ENCODE assay signal across 9 cellular contexts in the genomic region with DNA sequence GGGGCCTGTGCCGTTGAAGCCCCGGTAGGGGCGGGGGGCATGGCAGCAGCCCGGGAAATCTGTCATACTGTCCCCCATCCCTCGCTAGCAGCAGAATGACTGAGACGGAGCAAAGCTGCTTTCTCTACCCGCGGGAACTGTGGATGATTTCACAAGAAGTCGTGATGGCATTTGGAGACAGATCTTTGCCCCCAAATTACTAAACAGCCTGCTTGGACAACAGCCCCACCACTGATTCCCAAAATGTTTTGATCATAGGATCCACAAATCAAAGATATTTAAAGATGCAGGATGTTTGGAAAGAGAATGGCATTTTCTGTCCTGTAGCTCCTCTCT.
A peak's percentile ranks its signal among the peaks of the same experiment; 100 is the strongest.
DNase-seq lines count a peak whose midpoint lies in the region; ATAC-seq, FAIRE-seq and TF ChIP-seq lines count a peak whose summit lies in the region.
"Had no signal": no experiment of that assay in that cellular context is flagged by ENCODE, and none has a peak within 500 bp of the region (broad histone marks: within the 10 kb centered on the region; RNA-seq: fewer than 3 reads in every experiment).

No MANE protein-coding gene starts in this region.

- H3K27ac ChIP-seq in left lung (peak overlapping the region in 1 of 2 donors; percentile 87), small intestine (ENCODE audit: low read depth in 1 of 2, low read length in 1 of 2) (peak overlapping the region in 1 of 2 donors; percentile 61)

- DNase-seq in MG63 (no peak), chondrocyte (ENCODE audit: low spot score) (no peak), left lung (no peak), small intestine (no peak), head of caudate nucleus (no peak), erythroblast (lab: John Stamatoyannopoulos, UW) (no peak), T-helper 1 cell (no peak)
- DNase-seq: activated CD4-positive, CD25-positive, alpha-beta regulatory T cell had no signal

- peaks cover 7% of the 10 kb centered on the region for H3K9me3 Mint-ChIP-seq in chondrocyte (ENCODE audit: low read depth)

- peak overlapping the region; percentile 96 for H3K4me3 Mint-ChIP-seq in chondrocyte (ENCODE audit: unreplicated experiment)

- H3K9me3 ChIP-seq in MG63: peaks cover 18% of the 10 kb centered on the region
- H3K9me3 ChIP-seq in left lung: peaks cover 0 to 18% of the 10 kb centered on the region in 2 donors
- no peaks in the 10 kb centered on the region for H3K9me3 ChIP-seq in small intestine (ENCODE audit: control insufficient read depth, low read depth)

- no peaks in the 10 kb centered on the region for H3K36me3 ChIP-seq in MG63
- no peaks in the 10 kb centered on the region for H3K36me3 ChIP-seq in left lung
- no peaks in the 10 kb centered on the region for H3K36me3 ChIP-seq in small intestine (ENCODE audit: control insufficient read depth in 2 of 2, insufficient read depth in 2 of 2, low read length in 2 of 2)

- H3K27me3 ChIP-seq in MG63: no peaks in the 10 kb centered on the region
- peaks cover 0 to 32% of the 10 kb centered on the region in 2 donors for H3K27me3 ChIP-seq in left lung
- H3K27me3 ChIP-seq in small intestine (ENCODE audit: control insufficient read depth in 2 of 2, insufficient read depth in 2 of 2, low read length in 2 of 2): peaks cover 0 to 14% of the 10 kb centered on the region in 2 donors

- H3K4me1 ChIP-seq in left lung (peaks cover 10 to 22% of the 10 kb centered on the region in 2 donors), small intestine (ENCODE audit: control insufficient read depth in 2 of 2, insufficient read depth in 1 of 2, low read depth in 1 of 2, low read length in 1 of 2) (no peaks in the 10 kb centered on the region)

- peak overlapping the region; percentile 60 for H3K4me3 ChIP-seq in MG63
- peak overlapping the region; percentile 53 to 62 for H3K4me3 ChIP-seq in left lung
- peak overlapping the region; percentile 6 to 32 for H3K4me3 ChIP-seq in small intestine (ENCODE audit: low read depth in 1 of 2, low read length in 2 of 2)

- peak overlapping the region; percentile 89 for H3K27ac Mint-ChIP-seq in chondrocyte (ENCODE audit: unreplicated experiment)

- H3K27me3 Mint-ChIP-seq in chondrocyte (ENCODE audit: low read depth): no peaks in the 10 kb centered on the region

- intact Hi-C loops in left lung (cut with DNase I) (no loop called here), head of caudate nucleus (cut with DNase I) (loop anchor here (2.0 kb wide), 1 partner anchor 55 kb away; no protein-coding TSS in a partner anchor)

- peaks cover 21% of the 10 kb centered on the region for H3K36me3 Mint-ChIP-seq in chondrocyte (ENCODE audit: low read depth)

- no peak for TF ChIP-seq POLR2A in erythroblast (IDR thresholded peaks at IDR 0.05; ENCODE audit: low read length)

- WGBS in small intestine, 3 donors: 4 to 13% (median 8%) methylated on average over 9 of the region's 9 CpGs

- H3K4me1 Mint-ChIP-seq in chondrocyte (ENCODE audit: low read depth): peaks cover 28% of the 10 kb centered on the region

- ATAC-seq in left lung (no peak), HG03469 (IDR thresholded peaks at IDR 0.05; ENCODE audit: unreplicated experiment) (no peak)

- FAIRE-seq in small intestine (lab: Jason Lieb, UNC): no peak

- peak; percentile 35 for TF ChIP-seq CTCF in chondrocyte (IDR thresholded peaks at IDR 0.05)
- TF ChIP-seq CTCF in left lung (IDR thresholded peaks at IDR 0.05): no peak
